ENCODE assay signal across 18 cellular contexts in the genomic region with DNA sequence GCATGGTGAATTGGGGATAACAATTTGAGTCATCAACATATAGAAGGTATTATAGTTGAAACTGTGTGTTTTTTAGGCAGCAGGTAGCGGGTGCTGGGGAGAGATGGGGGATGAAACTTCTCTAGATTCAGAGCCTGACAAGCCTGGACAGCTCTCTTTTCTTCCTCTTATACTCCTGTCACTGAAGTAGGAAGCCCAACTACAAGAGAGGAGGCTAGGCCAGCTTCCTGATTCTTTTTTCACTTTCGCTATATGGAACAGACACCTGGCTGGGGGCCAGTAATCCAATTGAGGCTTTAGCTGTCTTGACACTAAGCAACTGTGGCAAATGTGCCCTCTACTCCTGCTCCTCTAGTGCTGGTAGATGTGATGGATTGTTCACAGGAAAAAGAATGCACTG.
A peak's percentile ranks its signal among the peaks of the same experiment; 100 is the strongest.
DNase-seq lines count a peak whose midpoint lies in the region; ATAC-seq and TF ChIP-seq lines count a peak whose summit lies in the region.
"Had no signal": no experiment of that assay in that cellular context is flagged by ENCODE, and none has a peak within 500 bp of the region (broad histone marks: within the 10 kb centered on the region; RNA-seq: fewer than 3 reads in every experiment).

No MANE protein-coding gene starts in this region.

- no peak overlapping the region for H3K4me3 ChIP-seq in epithelial cell of esophagus (ENCODE audit: low read length)
- H3K4me3 ChIP-seq: GM12878, vagina had no signal

- H3K4me1 Mint-ChIP-seq in activated T-cell treated with anti-CD3 and anti-CD28 coated beads, Interleukin-2, amount 50 U/mL, for 24 hours (ENCODE audit: low read depth), result no peaks in the 10 kb centered on the region
- H3K4me1 Mint-ChIP-seq: CD8-positive, alpha-beta memory T cell had no signal

- H3K4me3 Mint-ChIP-seq in activated T-cell treated with anti-CD3 and anti-CD28 coated beads, Interleukin-2, amount 50 U/mL, for 24 hours, result no peak overlapping the region
- H3K4me3 Mint-ChIP-seq: activated CD4-positive, alpha-beta T cell treated with anti-CD3 and anti-CD28 coated beads, Interleukin-2, amount 10 ng/mL, durations not matched to agents 7 days and 5 days; CD8-positive, alpha-beta memory T cell; naive thymus-derived CD4-positive, alpha-beta T cell had no signal

- TF ChIP-seq CTCF in epithelial cell of esophagus (IDR thresholded peaks at IDR 0.05; ENCODE audit: insufficient read depth, low read depth, low read length, missing control alignments), result no peak

- peaks cover 35% of the 10 kb centered on the region for H3K27me3 Mint-ChIP-seq in activated T-cell treated with anti-CD3 and anti-CD28 coated beads, Interleukin-2, amount 50 U/mL, for 24 hours
- H3K27me3 Mint-ChIP-seq: activated CD4-positive, alpha-beta T cell treated with anti-CD3 and anti-CD28 coated beads, Interleukin-2, amount 10 ng/mL, durations not matched to agents 7 days and 5 days had no signal

- DNase-seq in Ammon's horn (ENCODE audit: low spot score) (peak; percentile 16), NCI-H82 (lab: John Stamatoyannopoulos, UW) (peak; percentile 95), epithelial cell of esophagus (ENCODE audit: low read depth) (peak; percentile 53), GF-D8 (lab: John Stamatoyannopoulos, UW) (no peak)
- DNase-seq in activated T-cell treated with anti-CD3 and anti-CD28 coated beads, Interleukin-2, amount 50 U/mL, for 24 hours, result no peak
- DNase-seq in stimulated activated naive CD4-positive, alpha-beta T cell treated with Interleukin-2 at 50 U/mL for 16 hours (lab: John Stamatoyannopoulos, UW), result no peak
- DNase-seq: activated CD4-positive, alpha-beta T cell treated with anti-CD3 and anti-CD28 coated beads, Interleukin-2, amount 10 ng/mL, durations not matched to agents 7 days and 5 days; activated naive CD4-positive, alpha-beta T cell treated with anti-CD3 and anti-CD28 coated beads, Interleukin-2, amount 50 U/mL, for 16 hours; CD8-positive, alpha-beta memory T cell; GOT3; naive thymus-derived CD4-positive, alpha-beta T cell; NCI-H187; NCI-H526; stimulated activated CD4-positive, alpha-beta T cell treated with anti-CD3 and anti-CD28 coated beads, Interleukin-4, amount 100 ng/mL, for 1 hour had no signal

- peak; percentile 49 for ATAC-seq in GM19351 (IDR thresholded peaks at IDR 0.05; ENCODE audit: unreplicated experiment)
- ATAC-seq in GM19455 (IDR thresholded peaks at IDR 0.05; ENCODE audit: unreplicated experiment), result no peak
- ATAC-seq: GM12878; naive thymus-derived CD4-positive, alpha-beta T cell had no signal

- H3K9me3 Mint-ChIP-seq in activated T-cell treated with anti-CD3 and anti-CD28 coated beads, Interleukin-2, amount 50 U/mL, for 24 hours, result no peaks in the 10 kb centered on the region
- H3K9me3 Mint-ChIP-seq: activated CD4-positive, alpha-beta T cell treated with anti-CD3 and anti-CD28 coated beads, Interleukin-2, amount 10 ng/mL, durations not matched to agents 7 days and 5 days; CD8-positive, alpha-beta memory T cell; naive thymus-derived CD4-positive, alpha-beta T cell had no signal

- no peaks in the 10 kb centered on the region for H3K36me3 Mint-ChIP-seq in activated T-cell treated with anti-CD3 and anti-CD28 coated beads, Interleukin-2, amount 50 U/mL, for 24 hours (ENCODE audit: low read depth)
- H3K36me3 Mint-ChIP-seq: CD8-positive, alpha-beta memory T cell; naive thymus-derived CD4-positive, alpha-beta T cell had no signal

- H3K27ac Mint-ChIP-seq in activated T-cell treated with anti-CD3 and anti-CD28 coated beads, Interleukin-2, amount 50 U/mL, for 24 hours, result no peak overlapping the region
- H3K27ac Mint-ChIP-seq: activated CD4-positive, alpha-beta T cell treated with anti-CD3 and anti-CD28 coated beads, Interleukin-2, amount 10 ng/mL, durations not matched to agents 7 days and 5 days; CD8-positive, alpha-beta memory T cell; naive thymus-derived CD4-positive, alpha-beta T cell had no signal

Comparison
In these comparisons a context has a peak if more than half of its experiments do, and no peak if none do; other contexts are left out.
1. DNase-seq: peak in Ammon's horn (single experiment), NCI-H82 (single experiment) and epithelial cell of esophagus (single experiment); none in activated T-cell treated with anti-CD3 and anti-CD28 coated beads, Interleukin-2, amount 50 U/mL, for 24 hours (single experiment), GF-D8 (single experiment) and stimulated activated naive CD4-positive, alpha-beta T cell treated with Interleukin-2 at 50 U/mL for 16 hours (single experiment).